Comparison of ENCODE assay signal across 14 cellular contexts in genomic region chr3:13483286-13483685, GRCh38.
"Had no signal": no experiment of that assay in that cellular context is flagged by ENCODE, and none has a peak within 500 bp of the region (broad histone marks: within the 10 kb centered on the region; RNA-seq: fewer than 3 reads in every experiment).

No MANE protein-coding gene starts in this region.

- DNase-seq: activated CD4-positive, alpha-beta T cell treated with anti-CD3 and anti-CD28 coated beads for 48 hours; activated CD8-positive, alpha-beta memory T cell treated with anti-CD3 and anti-CD28 coated beads for 24 hours; amygdala; cerebellar nuclear complex; dermis blood vessel endothelial cell; head of caudate nucleus; retina; T-cell; trophoblast cell had no signal

- H3K4me3 ChIP-seq: esophagus muscularis mucosa, left lung, ovary, smooth muscle cell had no signal

- H3K9me3 ChIP-seq: esophagus muscularis mucosa, left lung, ovary had no signal

- H3K27me3 ChIP-seq: esophagus muscularis mucosa, left lung, ovary had no signal

- H3K4me2 ChIP-seq: smooth muscle cell had no signal

- ATAC-seq: left lung; stimulated activated memory B cell treated with anti-CD40 and anti-IgM and Interleukin-4, amounts not matched to agents 10 μg/mL and 1 μg/mL and 100 μg/mL, for 72 hours; T-cell had no signal

- H3K27ac ChIP-seq: esophagus muscularis mucosa, left lung, ovary had no signal

- H3K36me3 ChIP-seq: left lung, ovary had no signal
